Comparison of ENCODE assay signal across 1 cellular context in genomic region chr9:134645607-134646365, GRCh38.
TF ChIP-seq lines count a peak whose summit lies in the region.

No MANE protein-coding gene starts in this region.

TF ChIP-seq in endothelial cell of umbilical vein, 7 proteins besides CTCF, POLR2A, EP300 and RAD21:
- TF ChIP-seq GATA2 (IDR thresholded peaks at IDR 0.05; ENCODE audit: insufficient read depth, insufficient read length, low read depth, low read length) (no peak), JUN (IDR thresholded peaks at IDR 0.05; ENCODE audit: borderline replicate concordance, insufficient read depth, insufficient read length, low read depth) (no peak), POLR2AphosphoS5 (IDR thresholded peaks at IDR 0.05; ENCODE audit: insufficient read depth, low read depth, low read length) (no peak), FOS (IDR thresholded peaks at IDR 0.05; ENCODE audit: borderline replicate concordance, insufficient read depth, low read length) (no peak), MYC (IDR thresholded peaks at IDR 0.05; ENCODE audit: low read depth, low read length) (no peak), EZH2 (IDR thresholded peaks at IDR 0.05; ENCODE audit: borderline replicate concordance, low read depth, low read length, severe bottlenecking) (no peak)
- TF ChIP-seq, protein P1, sequence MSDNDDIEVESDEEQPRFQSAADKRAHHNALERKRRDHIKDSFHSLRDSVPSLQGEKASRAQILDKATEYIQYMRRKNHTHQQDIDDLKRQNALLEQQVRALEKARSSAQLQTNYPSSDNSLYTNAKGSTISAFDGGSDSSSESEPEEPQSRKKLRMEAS (IDR thresholded peaks at IDR 0.05; ENCODE audit: insufficient read depth, insufficient read length) = no peak
